Comparison of ENCODE assay signal across 28 cellular contexts in the genomic region with DNA sequence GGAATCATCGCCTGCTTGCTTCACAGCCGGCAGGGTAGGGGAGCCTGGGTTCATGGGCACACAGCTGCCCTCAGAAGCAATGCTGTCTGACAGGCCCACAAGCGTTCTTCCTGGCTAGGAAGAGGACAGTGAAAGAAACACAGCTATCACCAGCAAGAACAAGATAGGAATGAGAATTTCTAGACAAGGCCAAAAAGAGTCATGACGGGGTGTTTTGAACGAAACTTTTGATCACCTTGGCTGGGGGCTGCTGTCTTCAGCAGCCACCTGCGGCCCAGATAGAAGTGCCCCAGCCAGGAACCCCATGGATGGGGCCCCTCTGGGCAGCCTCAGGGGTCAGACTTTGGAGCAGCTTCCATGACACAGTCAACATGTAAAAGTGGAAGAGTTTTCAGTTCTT. TPM values are rescaled to one million over a fixed set of nuclear protein-coding genes. Genes with fewer than 3 reads are reported as not detected.
A peak's percentile ranks its signal among the peaks of the same experiment; 100 is the strongest.
DNase-seq lines count a peak whose midpoint lies in the region; ATAC-seq and TF ChIP-seq lines count a peak whose summit lies in the region.
"Had no signal": no experiment of that assay in that cellular context is flagged by ENCODE, and none has a peak within 500 bp of the region (broad histone marks: within the 10 kb centered on the region; RNA-seq: fewer than 3 reads in every experiment).

No MANE protein-coding gene starts in this region.

- no peak overlapping the region for H3K4me2 ChIP-seq in Karpas-422 (ENCODE audit: low read depth, low read length, poor library complexity, severe bottlenecking)
- H3K4me2 ChIP-seq: BLaER1 had no signal

- H3K4me3 ChIP-seq in Karpas-422 (ENCODE audit: low read length): no peak overlapping the region
- no peak overlapping the region for H3K4me3 ChIP-seq in esophagus muscularis mucosa
- H3K4me3 ChIP-seq: BLaER1, GM12878 had no signal

- TF ChIP-seq POLR2A in esophagus muscularis mucosa (IDR thresholded peaks at IDR 0.05; ENCODE audit: low read depth): no peak

- H3K4me1 Mint-ChIP-seq in T-helper 17 cell: no peaks in the 10 kb centered on the region
- peaks cover 8% of the 10 kb centered on the region for H3K4me1 Mint-ChIP-seq in neural crest cell
- H3K4me1 Mint-ChIP-seq: CD14-positive monocyte; CD4-positive, alpha-beta memory T cell; CD4-positive, CD25-positive, alpha-beta regulatory T cell; CD8-positive, alpha-beta memory T cell had no signal

- no peak overlapping the region for H2AFZ ChIP-seq in Karpas-422 (ENCODE audit: low read length)

- H3K9me3 ChIP-seq in Karpas-422 (ENCODE audit: low read length): no peaks in the 10 kb centered on the region
- no peaks in the 10 kb centered on the region for H3K9me3 ChIP-seq in T-helper 17 cell (ENCODE audit: control insufficient read depth, low read length, poor library complexity, severe bottlenecking)
- no peaks in the 10 kb centered on the region for H3K9me3 ChIP-seq in esophagus muscularis mucosa
- H3K9me3 ChIP-seq: BE2C, BLaER1 had no signal

- H3K4me3 Mint-ChIP-seq in T-helper 17 cell: no peak overlapping the region
- no peak overlapping the region for H3K4me3 Mint-ChIP-seq in neural crest cell
- H3K4me3 Mint-ChIP-seq: CD14-positive monocyte; CD4-positive, alpha-beta memory T cell; CD4-positive, CD25-positive, alpha-beta regulatory T cell; CD8-positive, alpha-beta memory T cell had no signal

- DNase-seq in Karpas-422 (peak; percentile 12), T-helper 17 cell (no peak), esophagus muscularis mucosa (ENCODE audit: extremely low spot score) (peak; percentile 89), neural crest cell (ENCODE audit: low read depth, low spot score) (no peak), epidermal melanocyte (ENCODE audit: insufficient read length, low spot score) (no peak)
- DNase-seq: 8988T; ACHN; BE2C; C1 segment of cervical spinal cord; CD4-positive, alpha-beta memory T cell; CD4-positive, CD25-positive, alpha-beta regulatory T cell; CD8-positive, alpha-beta memory T cell; COR-L47; DMS 273 treated with DMSO at 0.1 percent for 48 hours; DMS153; DMS53; DMS79; DND-41; EL; GDM1 had no signal

- intact Hi-C loops in esophagus muscularis mucosa (cut with DNase I): no loop called here

- no peak overlapping the region for H3K9ac ChIP-seq in Karpas-422 (ENCODE audit: low read length)
- H3K9ac ChIP-seq: BLaER1 had no signal

- no peaks in the 10 kb centered on the region for H3K9me3 Mint-ChIP-seq in neural crest cell
- H3K9me3 Mint-ChIP-seq: CD4-positive, alpha-beta memory T cell; CD8-positive, alpha-beta memory T cell had no signal

- 85% methylated on average over 6 of the region's 6 CpGs for WGBS in esophagus muscularis mucosa

- H3K9me2 ChIP-seq in Karpas-422 (replicated peaks; ENCODE audit: insufficient read depth, low read length): no peaks in the 10 kb centered on the region

- peaks cover 68% of the 10 kb centered on the region for H3K27me3 Mint-ChIP-seq in T-helper 17 cell
- peaks cover 8% of the 10 kb centered on the region for H3K27me3 Mint-ChIP-seq in neural crest cell (ENCODE audit: low read depth)

- H3K4me1 ChIP-seq in Karpas-422 (ENCODE audit: low read length): peaks cover 17% of the 10 kb centered on the region
- H3K4me1 ChIP-seq in esophagus muscularis mucosa: no peaks in the 10 kb centered on the region
- H3K4me1 ChIP-seq: BE2C had no signal

- TF ChIP-seq EP300 in esophagus muscularis mucosa (IDR thresholded peaks at IDR 0.05): no peak

- H3K27ac ChIP-seq in Karpas-422 (ENCODE audit: low read length): no peak overlapping the region
- H3K27ac ChIP-seq in esophagus muscularis mucosa (replicated peaks in 1 of 4): no peak overlapping the region
- H3K27ac ChIP-seq: BLaER1 had no signal

- no peaks in the 10 kb centered on the region; the same call in 1 of the 2 replicates for H4K20me1 ChIP-seq in Karpas-422 (ENCODE audit: insufficient read depth, low read depth, low read length)
- H4K20me1 ChIP-seq: BLaER1 had no signal

- no peaks in the 10 kb centered on the region for H3K79me2 ChIP-seq in Karpas-422 (ENCODE audit: low read length)

- TF ChIP-seq CTCF in esophagus muscularis mucosa (IDR thresholded peaks at IDR 0.05) (no peak), neural crest cell (conservative IDR thresholded peaks at IDR 0.05) (no peak)

- H3K27ac Mint-ChIP-seq in T-helper 17 cell: peak overlapping the region; percentile 16
- peak overlapping the region; percentile 88 for H3K27ac Mint-ChIP-seq in neural crest cell (ENCODE audit: unreplicated experiment)
- H3K27ac Mint-ChIP-seq: CD14-positive monocyte; CD4-positive, alpha-beta memory T cell; CD4-positive, CD25-positive, alpha-beta regulatory T cell; CD8-positive, alpha-beta memory T cell had no signal

- ATAC-seq in T-helper 17 cell (no peak), esophagus mucosa (no peak), GM19023 (IDR thresholded peaks at IDR 0.05; ENCODE audit: unreplicated experiment) (no peak)
- ATAC-seq: GM12878 had no signal

- peaks cover 2% of the 10 kb centered on the region for H3K36me3 Mint-ChIP-seq in T-helper 17 cell (ENCODE audit: low read depth)
- H3K36me3 Mint-ChIP-seq in neural crest cell (ENCODE audit: low read depth): no peaks in the 10 kb centered on the region
- H3K36me3 Mint-ChIP-seq: CD14-positive monocyte; CD4-positive, alpha-beta memory T cell; CD4-positive, CD25-positive, alpha-beta regulatory T cell; CD8-positive, alpha-beta memory T cell had no signal

- H3K27me3 ChIP-seq in Karpas-422 (ENCODE audit: low read length): no peaks in the 10 kb centered on the region
- peaks cover 0 to 12% (median 0%) of the 10 kb centered on the region in 4 donors for H3K27me3 ChIP-seq in esophagus muscularis mucosa
- H3K27me3 ChIP-seq: BE2C, BLaER1 had no signal

- H3K36me3 ChIP-seq in Karpas-422 (ENCODE audit: insufficient read depth, low read length) (no peaks in the 10 kb centered on the region), esophagus muscularis mucosa (no peaks in the 10 kb centered on the region)
- H3K36me3 ChIP-seq: BE2C, BLaER1 had no signal

RNA-seq across cellular contexts. Expression of gene GAB4, which starts 41.8 kb away (rescaled TPM):
- 0.11 TPM in 1 of 2 replicates, not detected in the other for total RNA-seq in Karpas-422 (2014; rRNA removed; shearing (Covaris generic); ENCODE audit: low replicate concordance)
- total RNA-seq in T-helper 17 cell (not detected), esophagus muscularis mucosa (not detected), neural crest cell (not detected in 2 replicates), esophagus mucosa (not detected)
- total RNA-seq: A673; CD4-positive, alpha-beta memory T cell; CD4-positive, CD25-positive, alpha-beta regulatory T cell; CD8-positive, alpha-beta memory T cell; Daoy; G401; GM12878 had no signal

Comparison
In these comparisons a context has a peak if more than half of its experiments do, and no peak if none do; other contexts are left out.
1. DNase-seq: peak in Karpas-422 (single experiment) and esophagus muscularis mucosa (single experiment); none in T-helper 17 cell (0 of 3), neural crest cell (single experiment) and epidermal melanocyte (single experiment).